9 cellular contexts compared by ENCODE assay signal in the genomic region with DNA sequence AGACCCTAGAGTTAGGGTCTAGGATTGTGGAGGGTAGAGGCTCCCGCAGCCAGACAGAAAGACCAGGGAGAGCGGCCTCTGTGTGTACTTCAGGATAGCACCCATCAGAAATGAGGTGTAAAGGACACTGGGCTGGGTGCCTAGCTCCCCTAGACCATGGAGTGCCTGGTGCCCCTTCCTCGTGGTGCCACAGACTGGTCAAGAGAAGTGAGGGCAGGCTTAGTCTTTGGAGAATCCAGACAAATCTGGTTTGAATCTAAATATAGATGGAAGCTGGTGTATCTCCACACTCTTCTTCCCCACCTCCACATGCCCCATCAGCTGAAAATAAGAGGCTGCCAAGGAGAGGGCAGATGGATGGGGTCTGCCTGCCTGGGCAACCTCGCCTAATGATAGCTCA. TPM values are rescaled to one million over a fixed set of nuclear protein-coding genes. Genes with fewer than 3 reads are reported as not detected.
"Had no signal": no experiment of that assay in that cellular context is flagged by ENCODE, and none has a peak within 500 bp of the region (broad histone marks: within the 10 kb centered on the region; RNA-seq: fewer than 3 reads in every experiment).

No MANE protein-coding gene starts in this region.

- ATAC-seq: GM23338, HepG2 had no signal

- H3K27ac ChIP-seq: HL-60 had no signal

- H3K36me3 Mint-ChIP-seq: IgD-negative memory B cell had no signal

- H3K4me3 Mint-ChIP-seq: GM23338, H9 had no signal

- H3K4me1 Mint-ChIP-seq: GM23338, IgD-negative memory B cell had no signal

- DNase-seq: H9, HCEC 1CT, KBM-7 had no signal

- H3K9me3 Mint-ChIP-seq: GM23338, H9, IgD-negative memory B cell had no signal

- H3K4me3 ChIP-seq: GM23338 had no signal

- H3K27ac Mint-ChIP-seq: GM23338, IgD-negative memory B cell had no signal

RNA-seq across cellular contexts. Expression of a gene that starts 37.4 kb away (rescaled TPM):
- total RNA-seq: GM23338, H1, HT1080 had no signal
